ENCODE assay signal across 21 cellular contexts in the genomic region with DNA sequence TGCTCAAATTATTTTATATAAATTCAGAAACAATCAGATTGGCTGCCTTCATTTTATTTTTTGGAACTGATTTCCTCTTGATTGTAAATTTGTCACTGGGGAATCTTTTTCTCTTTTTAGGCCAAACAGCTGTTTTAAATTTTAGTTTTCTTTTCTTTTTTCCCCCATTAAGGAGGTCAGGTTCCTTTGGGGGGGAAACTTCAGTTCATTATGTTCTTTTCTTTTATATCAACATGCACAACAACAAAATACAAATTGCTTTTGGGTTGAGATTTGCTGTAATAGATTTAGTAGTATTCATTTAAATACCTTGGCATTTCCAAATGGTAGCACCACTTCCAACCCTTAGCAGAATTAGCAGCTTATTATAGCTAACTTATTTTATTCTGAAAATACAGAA.
"Had no signal": no experiment of that assay in that cellular context is flagged by ENCODE, and none has a peak within 500 bp of the region (broad histone marks: within the 10 kb centered on the region; RNA-seq: fewer than 3 reads in every experiment).

No MANE protein-coding gene starts in this region.

- H3K27me3 ChIP-seq: dorsolateral prefrontal cortex, gastroesophageal sphincter, left lung, ovary, sigmoid colon, stomach, thyroid gland had no signal

- H3K36me3 ChIP-seq: gastroesophageal sphincter, left lung, lower lobe of right lung, ovary, sigmoid colon, stomach, thyroid gland had no signal

- H3K9me3 ChIP-seq: gastroesophageal sphincter, left lung, lower lobe of right lung, ovary, psoas muscle, sigmoid colon, stomach, thyroid gland had no signal

- ATAC-seq: esophagus mucosa; gastroesophageal sphincter; left lung; lower lobe of right lung; natural killer cell; psoas muscle; stimulated activated effector memory CD8-positive, alpha-beta T cell treated with anti-CD3 and anti-CD28 coated beads, Interleukin-12 subunit alpha, Interleukin-12 subunit beta, amount 100 ng/mL, for 72 hours had no signal

- DNase-seq: central memory CD4-positive, alpha-beta T cell; dorsolateral prefrontal cortex; effector CD4-positive, alpha-beta T cell; glutamatergic neuron; left lung; lower lobe of right lung; natural killer cell; occipital lobe; ovary; posterior cingulate gyrus; psoas muscle; sigmoid colon; stimulated activated CD4-positive, alpha-beta T cell treated with anti-CD3 and anti-CD28 coated beads, Interleukin-2, amount 100 ng/mL, for 24 hours; stimulated activated CD4-positive, alpha-beta T cell treated with anti-CD3 and anti-CD28 coated beads, Interleukin-4, amount 100 ng/mL, for 24 hours; stimulated activated naive CD4-positive, alpha-beta T cell treated with Interleukin-2 at 50 U/mL for 16 hours; stomach; thyroid gland had no signal

- H3K4me3 ChIP-seq: dorsolateral prefrontal cortex, gastroesophageal sphincter, left lung, lower lobe of right lung, ovary, psoas muscle, sigmoid colon, stomach, thyroid gland had no signal

- H3K4me1 ChIP-seq: gastroesophageal sphincter, left lung, lower lobe of right lung, psoas muscle, sigmoid colon, stomach, thyroid gland had no signal

- H3K27ac ChIP-seq: dorsolateral prefrontal cortex, epithelial cell of prostate, left lung, lower lobe of right lung, ovary, psoas muscle, stomach, thyroid gland had no signal
